Comparison of ENCODE assay signal across 8 cellular contexts in genomic region chr11:77047007-77047927, GRCh38.
DNase-seq lines count a peak whose midpoint lies in the region; ATAC-seq and TF ChIP-seq lines count a peak whose summit lies in the region.

No MANE protein-coding gene starts in this region.

- peak; percentile 75 for DNase-seq in AG08396 (ENCODE audit: low spot score)
- DNase-seq in NCI-H2196 treated with DMSO at 0.1 percent for 48 hours (lab: John Stamatoyannopoulos, UW; ENCODE audit: unreplicated experiment) = peak; percentile 77
- peak; percentile 95 for DNase-seq in choroid plexus epithelial cell (ENCODE audit: low read depth)
- DNase-seq in kidney glomerular epithelial cell (lab: John Stamatoyannopoulos, UW) = peak; percentile 91
- peak; percentile 35 to 62 for DNase-seq in stimulated activated CD4-positive, alpha-beta T cell treated with anti-CD3 and anti-CD28 coated beads, Interleukin-1b, Interleukin-23, amount 100 ng/mL, for 1 hour (ENCODE audit: low read depth in 2 of 2)

- peak; percentile 46; the same call in 1 of the 2 replicates for TF ChIP-seq CTCF in WI38 (IDR thresholded peaks at IDR 0.05; ENCODE audit: low read depth, low read length)
- TF ChIP-seq CTCF in choroid plexus epithelial cell (conservative IDR thresholded peaks at IDR 0.05; ENCODE audit: low read depth, low read length) = peak; percentile 66

- H3K4me3 ChIP-seq in WI38 (ENCODE audit: low read depth, low read length) (peak overlapping the region; percentile 55), choroid plexus epithelial cell (ENCODE audit: low read depth, low read length) (peak overlapping the region; percentile 56)

- ATAC-seq in GM18867 (IDR thresholded peaks at IDR 0.05; ENCODE audit: unreplicated experiment) (peak; percentile 76), HG03139 (IDR thresholded peaks at IDR 0.05; ENCODE audit: unreplicated experiment) (peak; percentile 74)

Comparison
In these comparisons a context has a peak if more than half of its experiments do, and no peak if none do; other contexts are left out.
1. Peak in every context shown above with its lines: DNase-seq, ATAC-seq and H3K4me3 ChIP-seq.